26 cellular contexts compared by ENCODE assay signal in genomic region chr1:197677313-197677712, GRCh38.
"Had no signal": no experiment of that assay in that cellular context is flagged by ENCODE, and none has a peak within 500 bp of the region (broad histone marks: within the 10 kb centered on the region; RNA-seq: fewer than 3 reads in every experiment).

No MANE protein-coding gene starts in this region.

- H3K36me3 ChIP-seq: esophagus muscularis mucosa, gastroesophageal sphincter, heart right ventricle, left lung, prostate gland, right atrium auricular region, stomach, thyroid gland, vagina had no signal

- H3K27me3 Mint-ChIP-seq: naive thymus-derived CD4-positive, alpha-beta T cell had no signal

- H3K27ac ChIP-seq: esophagus muscularis mucosa, foreskin keratinocyte, gastroesophageal sphincter, heart right ventricle, left lung, prostate gland, right atrium auricular region, stomach, thyroid gland, vagina had no signal

- H3K4me3 ChIP-seq: esophagus muscularis mucosa, gastroesophageal sphincter, heart right ventricle, left lung, prostate gland, right atrium auricular region, smooth muscle cell, stomach, thyroid gland, vagina had no signal

- H3K9me3 Mint-ChIP-seq: naive thymus-derived CD4-positive, alpha-beta T cell; nephron had no signal

- H3K9me3 ChIP-seq: esophagus muscularis mucosa, gastroesophageal sphincter, heart right ventricle, left lung, prostate gland, right atrium auricular region, stomach, thyroid gland, vagina had no signal

- ATAC-seq: foreskin keratinocyte; gastroesophageal sphincter; heart right ventricle; left cardiac atrium; left lung; naive thymus-derived CD4-positive, alpha-beta T cell; sciatic nerve had no signal

- DNase-seq: effector CD8-positive, alpha-beta T cell; foreskin keratinocyte; heart right ventricle; hippocampal formation; left cardiac atrium; left lung; mesenchymal stem cell; midbrain; naive thymus-derived CD4-positive, alpha-beta T cell; nucleus accumbens; stimulated activated CD4-positive, alpha-beta T cell treated with anti-CD3 and anti-CD28 coated beads, Interleukin-12 subunit alpha, Interleukin-12 subunit beta, amount 100 ng/mL, for 4 hours; stimulated activated CD4-positive, alpha-beta T cell treated with anti-CD3 and anti-CD28 coated beads, Interleukin-1b, Interleukin-23, amount 100 ng/mL, for 48 hours; stimulated activated CD4-positive, alpha-beta T cell treated with anti-CD3 and anti-CD28 coated beads, Interleukin-4, amount 100 ng/mL, for 1 hour; stimulated activated CD8-positive, alpha-beta memory T cell treated with anti-CD3 and anti-CD28 coated beads, Interleukin-4, amount 100 ng/mL, for 48 hours; stimulated activated naive CD4-positive, alpha-beta T cell treated with Interleukin-2 at 50 U/mL for 16 hours; stomach; thyroid gland; trophoblast cell had no signal

- H3K4me3 Mint-ChIP-seq: nephron had no signal

- H3K27ac Mint-ChIP-seq: naive thymus-derived CD4-positive, alpha-beta T cell; nephron had no signal
